ENCODE assay signal across 18 cellular contexts in genomic region chr16:65989861-65990260, GRCh38.
DNase-seq lines count a peak whose midpoint lies in the region; ATAC-seq, FAIRE-seq and TF ChIP-seq lines count a peak whose summit lies in the region.
"Had no signal": no experiment of that assay in that cellular context is flagged by ENCODE, and none has a peak within 500 bp of the region (broad histone marks: within the 10 kb centered on the region; RNA-seq: fewer than 3 reads in every experiment).

No MANE protein-coding gene starts in this region.

- CTCF ChIA-PET in K562 (lab: Yijun Ruan, JAX; ENCODE audit: low intra/inter-chr PET ratio): no interaction called here

- peaks cover 0 to 8% of the 10 kb centered on the region in 2 experiments; a peak in 3 of 5 replicates for H3K27me3 ChIP-seq in K562 (ENCODE audit: control insufficient read depth in 2 of 2, insufficient read depth in 2 of 2, low read length in 2 of 2)
- no peaks in the 10 kb centered on the region for H3K27me3 ChIP-seq in right lobe of liver
- H3K27me3 ChIP-seq in ovary: no peaks in the 10 kb centered on the region
- no peaks in the 10 kb centered on the region for H3K27me3 ChIP-seq in breast epithelium

- no TSS peak for BruUV-seq in K562 (replicated peaks; lab: Mats Ljungman, UMichigan)

- H3K36me3 ChIP-seq in K562 (ENCODE audit: control insufficient read depth, insufficient read depth, low read length) (no peaks in the 10 kb centered on the region), right lobe of liver (no peaks in the 10 kb centered on the region), ovary (no peaks in the 10 kb centered on the region), breast epithelium (no peaks in the 10 kb centered on the region)

- no peaks in the 10 kb centered on the region for H3K4me1 ChIP-seq in K562 (replicated peaks in 1 of 2; ENCODE audit: control insufficient read depth in 2 of 2, insufficient read depth in 2 of 2, low read length in 2 of 2)
- H3K4me1 ChIP-seq in right lobe of liver: peaks cover 0 to 24% (median 10%) of the 10 kb centered on the region in 4 donors
- peaks cover 12% of the 10 kb centered on the region for H3K4me1 ChIP-seq in ovary (ENCODE audit: insufficient read depth)
- H3K4me1 ChIP-seq in breast epithelium: no peaks in the 10 kb centered on the region
- H3K4me1 ChIP-seq: A549 had no signal

- TF ChIP-seq EP300 in K562 (IDR thresholded peaks at IDR 0.05; ENCODE audit: low read length): no peak
- TF ChIP-seq EP300 in ovary (IDR thresholded peaks at IDR 0.05): no peak

- H3K9ac ChIP-seq in K562 (ENCODE audit: insufficient read depth in 1 of 2, low read depth in 2 of 2, low read length in 2 of 2): no peak overlapping the region

- DNase-seq in K562 (ENCODE audit: extremely low read depth in 1 of 4, low spot score in 3 of 4): no peak
- DNase-seq in fibroblast of mammary gland (ENCODE audit: low read depth): peak; percentile 31
- DNase-seq in right lobe of liver: peak in 2 of 3 donors; percentile 59 to 75
- DNase-seq in ovary: peak in 4 of 5 donors; percentile 36 to 60 (median 54)
- no peak for DNase-seq in GM10266 (ENCODE audit: extremely low spot score)
- no peak for DNase-seq in DMS79 (lab: John Stamatoyannopoulos, UW)
- DNase-seq in NCI-H1436 (lab: John Stamatoyannopoulos, UW): no peak
- DNase-seq in breast epithelium (ENCODE audit: low spot score in 2 of 2): no peak
- DNase-seq: CD8-positive, alpha-beta T cell; COR-L47; DMS153; DND-41; GDM1; HCEC 1CT; HFFc6 had no signal

- no peak overlapping the region for H3K4me2 ChIP-seq in K562 (ENCODE audit: insufficient read depth, low read length)
- H3K4me2 ChIP-seq: A549 had no signal

- WGBS in K562 (ENCODE audit: insufficient coverage, low coverage, missing lambda C conversion rate): 0% methylated on average over 1 of the region's 1 CpG
- no CpG with 5 or more reads among the region's 1 CpG for WGBS in right lobe of liver (ENCODE audit: insufficient coverage, low coverage, low lambda C conversion rate, missing lambda C conversion rate)
- WGBS in ovary, 3 donors: 0% methylated on average over 1 of the region's 1 CpG

- no peak for TF ChIP-seq RAD21 in K562 (CRISPR knock-in tag; conservative IDR thresholded peaks at IDR 0.05 in 1 of 2, IDR thresholded peaks at IDR 0.05 in 1 of 2)

- H3K79me2 ChIP-seq in K562 (ENCODE audit: control insufficient read depth, insufficient read depth, low read length): no peaks in the 10 kb centered on the region

- ATAC-seq in K562 (no peak), right lobe of liver (peak; percentile 67 to 81 (median 70))
- ATAC-seq: A549; CD8-positive, alpha-beta T cell had no signal

- TF ChIP-seq POLR2A in K562 (conservative IDR thresholded peaks at IDR 0.05) (no peak), right lobe of liver (IDR thresholded peaks at IDR 0.05) (no peak), ovary (IDR thresholded peaks at IDR 0.05) (no peak), breast epithelium (IDR thresholded peaks at IDR 0.05) (no peak)

- FAIRE-seq in K562 (lab: Jason Lieb, UNC): no peak
- FAIRE-seq: A549, D721Med, GM19239 had no signal

- H2AFZ ChIP-seq in K562 (ENCODE audit: low read depth, low read length): no peak overlapping the region

- H4K20me1 ChIP-seq in K562 (replicated peaks; ENCODE audit: control insufficient read depth, insufficient read depth, low read length): no peaks in the 10 kb centered on the region

- no peak overlapping the region for H3K4me3 ChIP-seq in K562
- no peak overlapping the region for H3K4me3 ChIP-seq in fibroblast of mammary gland (ENCODE audit: control insufficient read depth, low read depth, low read length)
- no peak overlapping the region for H3K4me3 ChIP-seq in right lobe of liver
- H3K4me3 ChIP-seq in ovary: no peak overlapping the region
- no peak overlapping the region for H3K4me3 ChIP-seq in breast epithelium
- H3K4me3 ChIP-seq: A549 had no signal

- TF ChIP-seq CTCF in K562 (IDR thresholded peaks at IDR 0.05 in 2 of 3, conservative IDR thresholded peaks at IDR 0.05 in 1 of 3; ENCODE audit: insufficient read depth in 2 of 3, low read depth in 1 of 3, low read length in 3 of 3) (no peak), fibroblast of mammary gland (conservative IDR thresholded peaks at IDR 0.05; ENCODE audit: control insufficient read depth, insufficient read depth, low read depth, low read length) (no peak), right lobe of liver (IDR thresholded peaks at IDR 0.05) (no peak), ovary (IDR thresholded peaks at IDR 0.05) (no peak), GM10266 (IDR thresholded peaks at IDR 0.05; ENCODE audit: control insufficient read depth, insufficient read depth, low read depth, missing control alignments) (no peak), breast epithelium (IDR thresholded peaks at IDR 0.05) (no peak)

- intact Hi-C loops in K562 (cut with micrococcal nuclease) (no loop called here), right lobe of liver (cut with DNase I) (no loop called here), ovary (cut with DNase I) (no loop called here), breast epithelium (cut with DNase I; ENCODE audit: low total_unique reads) (loop anchor here (5.0 kb wide), 1 partner anchor 132 kb away; no protein-coding TSS in a partner anchor)

- in situ Hi-C loops in K562 (cut with MboI): no loop called here

- no peaks in the 10 kb centered on the region for H3K9me3 ChIP-seq in K562 (replicated peaks; ENCODE audit: control insufficient read depth, insufficient read depth, low read depth, low read length)
- H3K9me3 ChIP-seq in right lobe of liver: no peaks in the 10 kb centered on the region
- no peaks in the 10 kb centered on the region for H3K9me3 ChIP-seq in ovary
- H3K9me3 ChIP-seq in breast epithelium: no peaks in the 10 kb centered on the region
- H3K9me3 ChIP-seq: A549 had no signal

- no peaks in the 10 kb centered on the region for H3K9me1 ChIP-seq in K562 (ENCODE audit: control insufficient read depth, insufficient read depth, low read length)

- POLR2A ChIA-PET in K562 (lab: Yijun Ruan, JAX): interaction anchor here (1.2 kb wide), 1 partner anchor 18 kb away, joined by 3 read pairs; no protein-coding TSS in a partner anchor

- H3K27ac ChIP-seq in K562 (ENCODE audit: extremely low read depth, low read depth, low read length) (no peak overlapping the region), right lobe of liver (peak overlapping the region in 1 of 3 donors; percentile 51), ovary (peak overlapping the region in 1 of 2 donors; percentile 1), breast epithelium (peak overlapping the region in 1 of 2 donors; percentile 52)
- H3K27ac ChIP-seq: A549 had no signal

TF ChIP-seq in K562, 482 proteins besides CTCF, POLR2A, EP300 and RAD21:
- TF ChIP-seq ZNF512 (tag; IDR thresholded peaks at IDR 0.05) (peak; percentile 64; the same call in 1 of the 2 replicates), PYGO2 (tag; IDR thresholded peaks at IDR 0.05) (no peak)

Comparison
In these comparisons a context has a peak if more than half of its experiments do, and no peak if none do; other contexts are left out.
1. DNase-seq: peak in fibroblast of mammary gland (single experiment), right lobe of liver (2 of 3) and ovary (4 of 5); none in K562 (0 of 4), GM10266 (single experiment), DMS79 (single experiment), NCI-H1436 (single experiment) and breast epithelium (0 of 2).